1 cellular context compared by ENCODE assay signal in the genomic region with DNA sequence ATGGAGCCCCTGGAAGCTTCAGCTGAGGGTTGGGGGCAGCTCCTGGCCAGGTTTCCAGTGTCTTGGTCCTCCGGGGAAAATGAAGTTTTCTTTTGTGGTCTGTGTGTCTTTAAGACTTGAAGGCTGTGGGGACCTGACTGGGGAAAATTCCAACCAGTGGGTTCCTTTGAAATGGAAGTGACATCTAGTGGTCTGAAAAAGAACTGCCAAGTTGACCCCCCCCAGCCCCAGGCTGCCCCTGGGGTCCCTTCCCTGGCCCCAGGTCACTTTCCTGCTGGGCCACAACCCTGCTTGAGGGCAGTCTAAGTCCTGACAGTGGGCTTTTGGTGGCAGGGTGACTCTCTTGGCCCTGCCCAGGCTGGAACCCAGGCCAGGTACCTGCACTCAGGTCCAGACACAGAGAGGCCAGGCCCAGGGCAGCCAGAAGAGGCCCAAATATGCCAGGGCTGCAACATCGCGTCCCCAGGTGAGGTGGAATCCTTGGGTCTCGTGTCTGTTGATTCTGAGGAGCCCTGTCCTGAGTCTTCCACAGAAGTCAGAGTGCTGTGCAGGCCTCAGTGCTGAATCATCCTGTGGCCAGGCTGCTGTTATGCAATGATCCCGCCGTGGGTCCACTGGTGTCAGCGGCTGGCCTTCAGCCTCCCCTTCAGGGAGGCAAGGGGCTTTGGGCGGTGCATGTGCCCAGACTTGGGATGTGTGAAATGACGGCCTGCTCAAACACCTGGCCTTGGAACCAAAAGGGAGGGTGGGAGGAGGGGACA.
TF ChIP-seq lines count a peak whose summit lies in the region.

No MANE protein-coding gene starts in this region.

TF ChIP-seq in K562, 482 proteins besides CTCF, POLR2A, EP300 and RAD21 (continued from another document and continues in another):
- TF ChIP-seq SRSF9 (IDR thresholded peaks at IDR 0.05; ENCODE audit: borderline replicate concordance, low read depth, low read length) (no peak), ERF (CRISPR knock-in tag; IDR thresholded peaks at IDR 0.05) (no peak), BMI1 (IDR thresholded peaks at IDR 0.05; ENCODE audit: low read length) (no peak), MYNN (IDR thresholded peaks at IDR 0.05) (no peak), MYNN (CRISPR knock-in tag; IDR thresholded peaks at IDR 0.05) (no peak), ZFP36 (IDR thresholded peaks at IDR 0.05; ENCODE audit: low read depth, low read length, partially characterized antibody) (peak; percentile 4), SMAD2 (IDR thresholded peaks at IDR 0.05; ENCODE audit: low read depth, low read length) (no peak), EGR1 (conservative IDR thresholded peaks at IDR 0.05) (no peak), FOXJ2 (tag; IDR thresholded peaks at IDR 0.05) (no peak), PYGO2 (tag; IDR thresholded peaks at IDR 0.05) (no peak), FIP1L1 (IDR thresholded peaks at IDR 0.05; ENCODE audit: low read depth, low read length, poor library complexity, severe bottlenecking) (no peak), TEAD2 (tag; IDR thresholded peaks at IDR 0.05) (no peak), HDGF (IDR thresholded peaks at IDR 0.05) (peak; percentile 86), MAFG (tag; conservative IDR thresholded peaks at IDR 0.05) (peak; percentile 89), RUNX1 (IDR thresholded peaks at IDR 0.05; ENCODE audit: low read depth) (no peak), PHB (CRISPR knock-in tag; IDR thresholded peaks at IDR 0.05) (no peak), TRIM28 (IDR thresholded peaks at IDR 0.05) (no peak), ETS2 (tag; IDR thresholded peaks at IDR 0.05; ENCODE audit: borderline replicate concordance, poor library complexity, severe bottlenecking) (no peak), ZHX1 (conservative IDR thresholded peaks at IDR 0.05; ENCODE audit: low read length) (no peak), ATF4 (CRISPR knock-in tag; IDR thresholded peaks at IDR 0.05) (peak; percentile 11; the same call in 1 of the 2 replicates), DPF2 (IDR thresholded peaks at IDR 0.05) (peak; percentile 82), SETDB1 (IDR thresholded peaks at IDR 0.05; ENCODE audit: low read length) (no peak), ZNF347 (CRISPR knock-in tag; IDR thresholded peaks at IDR 0.05; ENCODE audit: low read depth) (no peak), NFRKB (IDR thresholded peaks at IDR 0.05; ENCODE audit: low read depth) (no peak; the same call in 1 of the 2 replicates), MEF2A (IDR thresholded peaks at IDR 0.05; ENCODE audit: control insufficient read depth, low read depth, low read length) (no peak), TSC22D4 (tag; IDR thresholded peaks at IDR 0.05) (no peak), RBM22 (IDR thresholded peaks at IDR 0.05; ENCODE audit: low read depth, low read length, poor library complexity, severe bottlenecking) (no peak), FOXK2 (conservative IDR thresholded peaks at IDR 0.05 in 1 of 2, IDR thresholded peaks at IDR 0.05 in 1 of 2; ENCODE audit: low read depth in 2 of 2) (peak in 1 of 2 experiments; percentile 65; a peak in 1 of 4 replicates), ZNF324 (CRISPR knock-in tag; IDR thresholded peaks at IDR 0.05) (no peak), CBX5 (IDR thresholded peaks at IDR 0.05; ENCODE audit: borderline replicate concordance, low read depth) (no peak), NFYB (IDR thresholded peaks at IDR 0.05; ENCODE audit: extremely low read depth, insufficient read length) (no peak), JUND (IDR thresholded peaks at IDR 0.05; ENCODE audit: borderline replicate concordance, low read depth, low read length) (peak; percentile 77; the same call in 1 of the 2 replicates), JUND (tag; IDR thresholded peaks at IDR 0.05; ENCODE audit: borderline replicate concordance, low read depth, low read length) (peak; percentile 67; the same call in 1 of the 3 replicates), CHAMP1 (IDR thresholded peaks at IDR 0.05) (no peak), SRSF1 (IDR thresholded peaks at IDR 0.05; ENCODE audit: low read depth, low read length) (no peak), L3MBTL2 (IDR thresholded peaks at IDR 0.05) (peak; percentile 70), MECOM (CRISPR knock-in tag; IDR thresholded peaks at IDR 0.05) (no peak), ZNF134 (CRISPR knock-in tag; conservative IDR thresholded peaks at IDR 0.05) (no peak)
- TF ChIP-seq, protein P1, sequence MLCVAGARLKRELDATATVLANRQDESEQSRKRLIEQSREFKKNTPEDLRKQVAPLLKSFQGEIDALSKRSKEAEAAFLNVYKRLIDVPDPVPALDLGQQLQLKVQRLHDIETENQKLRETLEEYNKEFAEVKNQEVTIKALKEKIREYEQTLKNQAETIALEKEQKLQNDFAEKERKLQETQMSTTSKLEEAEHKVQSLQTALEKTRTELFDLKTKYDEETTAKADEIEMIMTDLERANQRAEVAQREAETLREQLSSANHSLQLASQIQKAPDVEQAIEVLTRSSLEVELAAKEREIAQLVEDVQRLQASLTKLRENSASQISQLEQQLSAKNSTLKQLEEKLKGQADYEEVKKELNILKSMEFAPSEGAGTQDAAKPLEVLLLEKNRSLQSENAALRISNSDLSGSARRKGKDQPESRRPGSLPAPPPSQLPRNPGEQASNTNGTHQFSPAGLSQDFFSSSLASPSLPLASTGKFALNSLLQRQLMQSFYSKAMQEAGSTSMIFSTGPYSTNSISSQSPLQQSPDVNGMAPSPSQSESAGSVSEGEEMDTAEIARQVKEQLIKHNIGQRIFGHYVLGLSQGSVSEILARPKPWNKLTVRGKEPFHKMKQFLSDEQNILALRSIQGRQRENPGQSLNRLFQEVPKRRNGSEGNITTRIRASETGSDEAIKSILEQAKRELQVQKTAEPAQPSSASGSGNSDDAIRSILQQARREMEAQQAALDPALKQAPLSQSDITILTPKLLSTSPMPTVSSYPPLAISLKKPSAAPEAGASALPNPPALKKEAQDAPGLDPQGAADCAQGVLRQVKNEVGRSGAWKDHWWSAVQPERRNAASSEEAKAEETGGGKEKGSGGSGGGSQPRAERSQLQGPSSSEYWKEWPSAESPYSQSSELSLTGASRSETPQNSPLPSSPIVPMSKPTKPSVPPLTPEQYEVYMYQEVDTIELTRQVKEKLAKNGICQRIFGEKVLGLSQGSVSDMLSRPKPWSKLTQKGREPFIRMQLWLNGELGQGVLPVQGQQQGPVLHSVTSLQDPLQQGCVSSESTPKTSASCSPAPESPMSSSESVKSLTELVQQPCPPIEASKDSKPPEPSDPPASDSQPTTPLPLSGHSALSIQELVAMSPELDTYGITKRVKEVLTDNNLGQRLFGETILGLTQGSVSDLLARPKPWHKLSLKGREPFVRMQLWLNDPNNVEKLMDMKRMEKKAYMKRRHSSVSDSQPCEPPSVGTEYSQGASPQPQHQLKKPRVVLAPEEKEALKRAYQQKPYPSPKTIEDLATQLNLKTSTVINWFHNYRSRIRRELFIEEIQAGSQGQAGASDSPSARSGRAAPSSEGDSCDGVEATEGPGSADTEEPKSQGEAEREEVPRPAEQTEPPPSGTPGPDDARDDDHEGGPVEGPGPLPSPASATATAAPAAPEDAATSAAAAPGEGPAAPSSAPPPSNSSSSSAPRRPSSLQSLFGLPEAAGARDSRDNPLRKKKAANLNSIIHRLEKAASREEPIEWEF (CRISPR knock-in tag; IDR thresholded peaks at IDR 0.05) = peak; percentile 35; the same call in 1 of the 2 replicates
- TF ChIP-seq, protein P2, sequence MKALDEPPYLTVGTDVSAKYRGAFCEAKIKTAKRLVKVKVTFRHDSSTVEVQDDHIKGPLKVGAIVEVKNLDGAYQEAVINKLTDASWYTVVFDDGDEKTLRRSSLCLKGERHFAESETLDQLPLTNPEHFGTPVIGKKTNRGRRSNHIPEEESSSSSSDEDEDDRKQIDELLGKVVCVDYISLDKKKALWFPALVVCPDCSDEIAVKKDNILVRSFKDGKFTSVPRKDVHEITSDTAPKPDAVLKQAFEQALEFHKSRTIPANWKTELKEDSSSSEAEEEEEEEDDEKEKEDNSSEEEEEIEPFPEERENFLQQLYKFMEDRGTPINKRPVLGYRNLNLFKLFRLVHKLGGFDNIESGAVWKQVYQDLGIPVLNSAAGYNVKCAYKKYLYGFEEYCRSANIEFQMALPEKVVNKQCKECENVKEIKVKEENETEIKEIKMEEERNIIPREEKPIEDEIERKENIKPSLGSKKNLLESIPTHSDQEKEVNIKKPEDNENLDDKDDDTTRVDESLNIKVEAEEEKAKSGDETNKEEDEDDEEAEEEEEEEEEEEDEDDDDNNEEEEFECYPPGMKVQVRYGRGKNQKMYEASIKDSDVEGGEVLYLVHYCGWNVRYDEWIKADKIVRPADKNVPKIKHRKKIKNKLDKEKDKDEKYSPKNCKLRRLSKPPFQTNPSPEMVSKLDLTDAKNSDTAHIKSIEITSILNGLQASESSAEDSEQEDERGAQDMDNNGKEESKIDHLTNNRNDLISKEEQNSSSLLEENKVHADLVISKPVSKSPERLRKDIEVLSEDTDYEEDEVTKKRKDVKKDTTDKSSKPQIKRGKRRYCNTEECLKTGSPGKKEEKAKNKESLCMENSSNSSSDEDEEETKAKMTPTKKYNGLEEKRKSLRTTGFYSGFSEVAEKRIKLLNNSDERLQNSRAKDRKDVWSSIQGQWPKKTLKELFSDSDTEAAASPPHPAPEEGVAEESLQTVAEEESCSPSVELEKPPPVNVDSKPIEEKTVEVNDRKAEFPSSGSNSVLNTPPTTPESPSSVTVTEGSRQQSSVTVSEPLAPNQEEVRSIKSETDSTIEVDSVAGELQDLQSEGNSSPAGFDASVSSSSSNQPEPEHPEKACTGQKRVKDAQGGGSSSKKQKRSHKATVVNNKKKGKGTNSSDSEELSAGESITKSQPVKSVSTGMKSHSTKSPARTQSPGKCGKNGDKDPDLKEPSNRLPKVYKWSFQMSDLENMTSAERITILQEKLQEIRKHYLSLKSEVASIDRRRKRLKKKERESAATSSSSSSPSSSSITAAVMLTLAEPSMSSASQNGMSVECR (CRISPR knock-in tag; IDR thresholded peaks at IDR 0.05) = 0 out of 2 replicates have a peak, but pooled peaks have one; percentile 43
- TF ChIP-seq, protein P3, sequence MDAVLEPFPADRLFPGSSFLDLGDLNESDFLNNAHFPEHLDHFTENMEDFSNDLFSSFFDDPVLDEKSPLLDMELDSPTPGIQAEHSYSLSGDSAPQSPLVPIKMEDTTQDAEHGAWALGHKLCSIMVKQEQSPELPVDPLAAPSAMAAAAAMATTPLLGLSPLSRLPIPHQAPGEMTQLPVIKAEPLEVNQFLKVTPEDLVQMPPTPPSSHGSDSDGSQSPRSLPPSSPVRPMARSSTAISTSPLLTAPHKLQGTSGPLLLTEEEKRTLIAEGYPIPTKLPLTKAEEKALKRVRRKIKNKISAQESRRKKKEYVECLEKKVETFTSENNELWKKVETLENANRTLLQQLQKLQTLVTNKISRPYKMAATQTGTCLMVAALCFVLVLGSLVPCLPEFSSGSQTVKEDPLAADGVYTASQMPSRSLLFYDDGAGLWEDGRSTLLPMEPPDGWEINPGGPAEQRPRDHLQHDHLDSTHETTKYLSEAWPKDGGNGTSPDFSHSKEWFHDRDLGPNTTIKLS (IDR thresholded peaks at IDR 0.05; ENCODE audit: borderline replicate concordance, low read depth) = no peak
- TF ChIP-seq, protein P4, sequence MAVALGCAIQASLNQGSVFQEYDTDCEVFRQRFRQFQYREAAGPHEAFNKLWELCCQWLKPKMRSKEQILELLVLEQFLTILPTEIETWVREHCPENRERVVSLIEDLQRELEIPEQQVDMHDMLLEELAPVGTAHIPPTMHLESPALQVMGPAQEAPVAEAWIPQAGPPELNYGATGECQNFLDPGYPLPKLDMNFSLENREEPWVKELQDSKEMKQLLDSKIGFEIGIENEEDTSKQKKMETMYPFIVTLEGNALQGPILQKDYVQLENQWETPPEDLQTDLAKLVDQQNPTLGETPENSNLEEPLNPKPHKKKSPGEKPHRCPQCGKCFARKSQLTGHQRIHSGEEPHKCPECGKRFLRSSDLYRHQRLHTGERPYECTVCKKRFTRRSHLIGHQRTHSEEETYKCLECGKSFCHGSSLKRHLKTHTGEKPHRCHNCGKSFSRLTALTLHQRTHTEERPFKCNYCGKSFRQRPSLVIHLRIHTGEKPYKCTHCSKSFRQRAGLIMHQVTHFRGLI (CRISPR knock-in tag; IDR thresholded peaks at IDR 0.05) = no peak
